ENCODE assay signal across 22 cellular contexts in genomic region chr17:72244942-72245341, GRCh38.
DNase-seq lines count a peak whose midpoint lies in the region; ATAC-seq and TF ChIP-seq lines count a peak whose summit lies in the region.
"Had no signal": no experiment of that assay in that cellular context is flagged by ENCODE, and none has a peak within 500 bp of the region (broad histone marks: within the 10 kb centered on the region; RNA-seq: fewer than 3 reads in every experiment).

No MANE protein-coding gene starts in this region.

- WGBS in mammary epithelial cell (ENCODE audit: low coverage, missing lambda C conversion rate), result 100% methylated on average over 2 of the region's 2 CpGs

- H3K4me1 ChIP-seq in mammary epithelial cell (ENCODE audit: insufficient read depth, low read length), result no peaks in the 10 kb centered on the region

- no peaks in the 10 kb centered on the region for H3K79me2 ChIP-seq in mammary epithelial cell (ENCODE audit: insufficient read depth, low read length)

- no peak overlapping the region for H3K4me3 ChIP-seq in mammary epithelial cell (replicated peaks in 1 of 3; ENCODE audit: insufficient read depth in 1 of 3, low read depth in 2 of 3, low read length in 3 of 3)
- H3K4me3 ChIP-seq: GM23248, SJSA1 had no signal

- BruUV-seq in MCF 10A (replicated peaks; lab: Mats Ljungman, UMichigan) (no TSS peak), mammary epithelial cell (replicated peaks; lab: Mats Ljungman, UMichigan) (no TSS peak)

- ATAC-seq in GM21447 (IDR thresholded peaks at IDR 0.05; ENCODE audit: unreplicated experiment) (no peak), HG02759 (IDR thresholded peaks at IDR 0.05; ENCODE audit: unreplicated experiment) (no peak)
- ATAC-seq: HCT116 had no signal

- peaks cover 11% of the 10 kb centered on the region for H3K4me1 Mint-ChIP-seq in MCF 10A (ENCODE audit: insufficient read depth, unreplicated experiment)
- H3K4me1 Mint-ChIP-seq: B cell had no signal

- no peak overlapping the region for H3K4me3 Mint-ChIP-seq in MCF 10A (ENCODE audit: unreplicated experiment)
- H3K4me3 Mint-ChIP-seq: B cell had no signal

- in situ Hi-C loops in mammary epithelial cell (cut with MboI; ENCODE audit: low sequenced_read_pairs in 2 of 2), result no loop called here

- no peaks in the 10 kb centered on the region for H3K27me3 ChIP-seq in mammary epithelial cell (ENCODE audit: insufficient read depth, low read length)
- H3K27me3 ChIP-seq: SJSA1 had no signal

- CTCF ChIA-PET in MCF 10A (lab: Yijun Ruan, JAX), result no interaction called here
- CTCF ChIA-PET in mammary epithelial cell (lab: Charles Lee; ENCODE audit: low non-redundant PET), result no interaction called here

- intact Hi-C loops in MCF 10A (cut with micrococcal nuclease) (no loop called here), mammary epithelial cell (cut with micrococcal nuclease) (no loop called here)

- H3K4me2 ChIP-seq in mammary epithelial cell (ENCODE audit: insufficient read depth, low read depth, low read length), result no peak overlapping the region

- H3K9ac ChIP-seq in mammary epithelial cell (ENCODE audit: insufficient read depth, low read length), result no peak overlapping the region
- H3K9ac ChIP-seq: GM23248 had no signal

- no peaks in the 10 kb centered on the region for H3K36me3 ChIP-seq in mammary epithelial cell (ENCODE audit: insufficient read depth, low read length)
- H3K36me3 ChIP-seq: SJSA1 had no signal

- TF ChIP-seq CTCF in MCF 10A (IDR thresholded peaks at IDR 0.05; ENCODE audit: unreplicated experiment) (no peak), mammary epithelial cell (conservative IDR thresholded peaks at IDR 0.05 in 1 of 2, IDR thresholded peaks at IDR 0.05 in 1 of 2; ENCODE audit: extremely low read depth in 1 of 2, insufficient read depth in 1 of 2, low read depth in 1 of 2, low read length in 2 of 2) (no peak)

- no peak overlapping the region for H3K27ac Mint-ChIP-seq in MCF 10A (ENCODE audit: low read depth, unreplicated experiment)
- H3K27ac Mint-ChIP-seq: B cell had no signal

- H4K20me1 ChIP-seq in mammary epithelial cell (ENCODE audit: insufficient read depth, low read length), result no peaks in the 10 kb centered on the region

- H3K9me3 Mint-ChIP-seq in MCF 10A (ENCODE audit: unreplicated experiment), result no peaks in the 10 kb centered on the region

- DNase-seq in MCF 10A (ENCODE audit: unreplicated experiment) (peak; percentile 16), mammary epithelial cell (no peak), amniotic epithelial cell (ENCODE audit: low read depth) (peak; percentile 9), fibroblast of gingiva (ENCODE audit: low read depth) (peak; percentile 46), SHP77 treated with DMSO at 0.1 percent for 48 hours (lab: John Stamatoyannopoulos, UW) (no peak), NCI-H1694 treated with DMSO at 0.1 percent for 48 hours (lab: John Stamatoyannopoulos, UW) (no peak)
- DNase-seq: 8988T, DMS 273 treated with DMSO at 0.1 percent for 48 hours, GF-D8, GM23248, NCI-H1417 treated with DMSO at 0.1 percent for 48 hours, NCI-H1930, NCI-H226, NCI-H524, NCI-H82, OCI-M1, RPMI8226 had no signal

- no peaks in the 10 kb centered on the region for H3K27me3 Mint-ChIP-seq in MCF 10A (ENCODE audit: insufficient read depth, unreplicated experiment)
- H3K27me3 Mint-ChIP-seq: B cell had no signal

- H2AFZ ChIP-seq in mammary epithelial cell (ENCODE audit: low read depth, low read length), result no peak overlapping the region
- H2AFZ ChIP-seq: GM23248 had no signal

- H3K9me3 ChIP-seq in mammary epithelial cell (replicated peaks; ENCODE audit: insufficient read depth, low read length), result no peaks in the 10 kb centered on the region
- H3K9me3 ChIP-seq: SJSA1 had no signal

- no peak overlapping the region for H3K27ac ChIP-seq in mammary epithelial cell (ENCODE audit: insufficient read depth, low read depth, low read length)
- H3K27ac ChIP-seq: GM23248, SJSA1 had no signal

- no peaks in the 10 kb centered on the region for H3K36me3 Mint-ChIP-seq in MCF 10A (ENCODE audit: insufficient read depth, unreplicated experiment)

- POLR2A ChIA-PET in MCF 10A (lab: Yijun Ruan, JAX), result no interaction called here

- dilution Hi-C loops in mammary epithelial cell (cut with HindIII; ENCODE audit: low sequenced_read_pairs), result no loop called here

Comparison
In these comparisons a context has a peak if more than half of its experiments do, and no peak if none do; other contexts are left out.
1. DNase-seq: peak in MCF 10A (single experiment), amniotic epithelial cell (single experiment) and fibroblast of gingiva (single experiment); none in mammary epithelial cell (single experiment), SHP77 treated with DMSO at 0.1 percent for 48 hours (single experiment) and NCI-H1694 treated with DMSO at 0.1 percent for 48 hours (single experiment).